Comparison of ENCODE assay signal across 19 cellular contexts in the genomic region with DNA sequence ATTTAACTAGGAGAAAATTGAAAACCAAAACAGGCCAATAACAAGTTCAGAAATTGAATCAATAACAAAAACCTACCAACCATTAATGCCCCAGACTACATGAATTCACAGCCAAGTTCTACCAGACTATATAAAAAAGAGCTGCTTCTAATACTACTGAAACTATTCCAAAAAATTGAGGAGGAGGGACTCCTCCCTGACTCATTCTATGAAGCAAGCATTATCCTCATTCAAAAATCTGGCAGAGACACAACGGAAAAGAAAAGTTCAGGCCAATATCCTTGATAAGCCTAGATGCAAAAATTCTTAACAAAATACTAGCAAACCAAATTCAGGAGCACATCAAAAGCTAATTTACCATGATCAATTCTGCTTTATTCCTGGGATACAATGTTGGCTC.
A peak's percentile ranks its signal among the peaks of the same experiment; 100 is the strongest.
DNase-seq lines count a peak whose midpoint lies in the region; ATAC-seq and TF ChIP-seq lines count a peak whose summit lies in the region.
"Had no signal": no experiment of that assay in that cellular context is flagged by ENCODE, and none has a peak within 500 bp of the region (broad histone marks: within the 10 kb centered on the region; RNA-seq: fewer than 3 reads in every experiment).

No MANE protein-coding gene starts in this region.

- DNase-seq in MCF 10A (ENCODE audit: unreplicated experiment) (peak; percentile 2), breast epithelium (ENCODE audit: low spot score in 2 of 2) (no peak), Right ventricle myocardium superior (no peak), left ventricle myocardium inferior (no peak), astrocyte of the spinal cord (ENCODE audit: low read depth, low spot score) (peak; percentile 2)
- DNase-seq: AML-193; Caco-2; Calu3; CD4-positive, alpha-beta T cell; CD8-positive, alpha-beta T cell; DMS79 treated with DMSO at 0.1 percent for 48 hours; GF-D8 had no signal

- intact Hi-C loops in MCF 10A (cut with micrococcal nuclease): no loop called here
- intact Hi-C loops in breast epithelium (cut with DNase I; ENCODE audit: low total_unique reads): no loop called here
- intact Hi-C loops in Right ventricle myocardium superior (cut with DNase I): no loop called here
- intact Hi-C loops in left ventricle myocardium inferior (cut with micrococcal nuclease): no loop called here

- no TSS peak for BruUV-seq in MCF 10A (replicated peaks; lab: Mats Ljungman, UMichigan)

- in situ Hi-C loops in astrocyte of the spinal cord (cut with HindIII; ENCODE audit: low sequenced_read_pairs): no loop called here

- H3K9me3 ChIP-seq in breast epithelium (peaks cover 0 to 9% of the 10 kb centered on the region in 2 donors), left ventricle myocardium inferior (replicated peaks) (peaks cover 6% of the 10 kb centered on the region)
- H3K9me3 ChIP-seq: A549, Caco-2 had no signal

- no peak overlapping the region for H3K4me3 ChIP-seq in breast epithelium
- H3K4me3 ChIP-seq in left ventricle myocardium inferior: no peak overlapping the region
- H3K4me3 ChIP-seq in astrocyte of the spinal cord (ENCODE audit: low read depth, low read length): no peak overlapping the region
- H3K4me3 ChIP-seq: A549; BLaER1 treated with 17β-estradiol and CSF1 and Interleukin-3, amounts not matched to agents 10 nM and 100 nM had no signal

- peaks cover 8% of the 10 kb centered on the region for H3K4me1 Mint-ChIP-seq in MCF 10A (ENCODE audit: insufficient read depth, unreplicated experiment)

- H3K4me3 Mint-ChIP-seq in MCF 10A (ENCODE audit: unreplicated experiment): no peak overlapping the region
- H3K4me3 Mint-ChIP-seq: B cell; CD4-positive, alpha-beta T cell; CD8-positive, alpha-beta T cell had no signal

- H3K4me1 ChIP-seq in breast epithelium: no peaks in the 10 kb centered on the region
- no peaks in the 10 kb centered on the region for H3K4me1 ChIP-seq in left ventricle myocardium inferior
- H3K4me1 ChIP-seq: A549, Caco-2 had no signal

- no peak overlapping the region for H3K27ac ChIP-seq in breast epithelium
- H3K27ac ChIP-seq in left ventricle myocardium inferior (replicated peaks): no peak overlapping the region
- H3K27ac ChIP-seq: 22Rv1; A549; BLaER1 treated with 17β-estradiol and CSF1 and Interleukin-3, amounts not matched to agents 10 nM and 100 nM; C4-2B had no signal

- no peaks in the 10 kb centered on the region for H3K36me3 ChIP-seq in breast epithelium
- no peaks in the 10 kb centered on the region for H3K36me3 ChIP-seq in left ventricle myocardium inferior
- H3K36me3 ChIP-seq: BLaER1 treated with 17β-estradiol and CSF1 and Interleukin-3, amounts not matched to agents 10 nM and 100 nM had no signal

- H3K27me3 ChIP-seq in breast epithelium (no peaks in the 10 kb centered on the region), left ventricle myocardium inferior (ENCODE audit: low read depth) (no peaks in the 10 kb centered on the region)
- H3K27me3 ChIP-seq: BLaER1 treated with 17β-estradiol and CSF1 and Interleukin-3, amounts not matched to agents 10 nM and 100 nM had no signal

- CTCF ChIA-PET in MCF 10A (lab: Yijun Ruan, JAX): interaction anchor here (0.6 kb wide), 1 partner anchor 281 kb away, joined by 3 read pairs; no protein-coding TSS in a partner anchor

- H3K27me3 Mint-ChIP-seq in MCF 10A (ENCODE audit: insufficient read depth, unreplicated experiment): no peaks in the 10 kb centered on the region
- H3K27me3 Mint-ChIP-seq: B cell; CD4-positive, alpha-beta T cell had no signal

- no peaks in the 10 kb centered on the region for H3K36me3 Mint-ChIP-seq in MCF 10A (ENCODE audit: insufficient read depth, unreplicated experiment)
- H3K36me3 Mint-ChIP-seq: CD8-positive, alpha-beta T cell had no signal

- H3K27ac Mint-ChIP-seq in MCF 10A (ENCODE audit: low read depth, unreplicated experiment): no peak overlapping the region
- H3K27ac Mint-ChIP-seq: B cell; CD4-positive, alpha-beta T cell; CD8-positive, alpha-beta T cell had no signal

- peak; percentile 27 for ATAC-seq in Right ventricle myocardium superior (ENCODE audit: poor library complexity)
- no peak for ATAC-seq in GM18867 (IDR thresholded peaks at IDR 0.05; ENCODE audit: unreplicated experiment)
- ATAC-seq in HG03354 (IDR thresholded peaks at IDR 0.05; ENCODE audit: poor library complexity, severe bottlenecking, unreplicated experiment): no peak
- ATAC-seq: A549; CD8-positive, alpha-beta T cell had no signal

- POLR2A ChIA-PET in MCF 10A (lab: Yijun Ruan, JAX): no interaction called here

- no peaks in the 10 kb centered on the region for H3K9me3 Mint-ChIP-seq in MCF 10A (ENCODE audit: unreplicated experiment)

- TF ChIP-seq CTCF in MCF 10A (IDR thresholded peaks at IDR 0.05; ENCODE audit: unreplicated experiment): no peak
- TF ChIP-seq CTCF in breast epithelium (IDR thresholded peaks at IDR 0.05): no peak
- no peak for TF ChIP-seq CTCF in left ventricle myocardium inferior (IDR thresholded peaks at IDR 0.05; ENCODE audit: borderline replicate concordance)
- TF ChIP-seq CTCF in astrocyte of the spinal cord (IDR thresholded peaks at IDR 0.05; ENCODE audit: low read depth, low read length): no peak

- no peak for TF ChIP-seq POLR2A in breast epithelium (IDR thresholded peaks at IDR 0.05)

Comparison
In these comparisons a context has a peak if more than half of its experiments do, and no peak if none do; other contexts are left out.
1. DNase-seq: peak in MCF 10A (single experiment) and astrocyte of the spinal cord (single experiment); none in breast epithelium (0 of 2), Right ventricle myocardium superior (single experiment) and left ventricle myocardium inferior (single experiment).